ENCODE assay signal across 9 cellular contexts in the genomic region with DNA sequence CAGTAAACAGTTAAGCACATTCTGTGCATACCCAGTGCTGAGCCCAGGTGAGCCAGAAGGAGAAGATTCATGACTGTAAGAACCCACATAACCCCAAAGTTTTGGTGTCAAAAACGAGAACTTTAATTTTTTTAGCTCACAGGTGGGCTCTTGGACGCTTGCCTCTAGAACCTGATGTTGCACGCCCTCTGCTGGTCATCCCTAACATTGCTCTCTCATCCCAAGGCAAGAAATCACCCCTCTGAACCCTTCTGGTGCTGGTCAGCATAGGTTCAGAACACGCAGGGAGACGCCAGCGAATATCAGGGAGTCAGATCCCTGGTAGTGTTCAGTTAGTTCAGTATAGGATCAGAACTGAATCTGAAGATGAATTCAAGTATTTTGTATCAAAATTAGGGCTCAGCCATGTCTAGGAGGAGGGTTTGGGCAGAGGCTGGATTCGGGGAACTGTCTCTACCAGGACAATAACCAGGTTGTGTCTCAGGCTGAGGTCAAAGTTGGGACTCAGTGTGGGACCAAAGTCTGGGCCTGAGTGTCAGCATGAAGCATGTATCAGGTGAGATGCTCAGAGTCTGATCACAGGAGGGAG. TPM values are rescaled to one million over a fixed set of nuclear protein-coding genes. Genes with fewer than 3 reads are reported as not detected.
DNase-seq lines count a peak whose midpoint lies in the region; TF ChIP-seq lines count a peak whose summit lies in the region.
"Had no signal": no experiment of that assay in that cellular context is flagged by ENCODE, and none has a peak within 500 bp of the region (broad histone marks: within the 10 kb centered on the region; RNA-seq: fewer than 3 reads in every experiment).

No MANE protein-coding gene starts in this region.

- H3K4me3 Mint-ChIP-seq in endothelial cell (ENCODE audit: unreplicated experiment), result no peak overlapping the region

- H3K9me3 Mint-ChIP-seq in endothelial cell (ENCODE audit: unreplicated experiment), result peaks cover 4% of the 10 kb centered on the region

- H3K4me3 ChIP-seq in GM12865 (ENCODE audit: low read depth, low read length), result no peak overlapping the region

- DNase-seq in AG09319 (ENCODE audit: extremely low read depth, low read depth) (no peak), GM12865 (ENCODE audit: low read depth) (peak; percentile 78), NCI-H2227 treated with DMSO at 0.1 percent for 48 hours (lab: John Stamatoyannopoulos, UW) (peak; percentile 25), endothelial cell (ENCODE audit: low spot score) (peak; percentile 81), nucleus accumbens (lab: John Stamatoyannopoulos, UW) (peak in 42 of 56 donors; percentile 11 to 83 (median 38)), amniotic stem cell (lab: John Stamatoyannopoulos, UW) (no peak), GF-D8 (lab: John Stamatoyannopoulos, UW) (no peak)
- peak; percentile 83 for DNase-seq in activated CD8-positive, alpha-beta memory T cell treated with anti-CD3 and anti-CD28 coated beads for 24 hours

- peaks cover 9% of the 10 kb centered on the region for H3K27me3 Mint-ChIP-seq in endothelial cell (ENCODE audit: unreplicated experiment)

- TF ChIP-seq CTCF in AG09319 (IDR thresholded peaks at IDR 0.05; ENCODE audit: low read depth, low read length) (peak; percentile 78), GM12865 (IDR thresholded peaks at IDR 0.05; ENCODE audit: insufficient read depth, low read depth, low read length, missing control alignments) (peak; percentile 83), endothelial cell (IDR thresholded peaks at IDR 0.05; ENCODE audit: unreplicated experiment) (peak; percentile 88)

- peaks cover 49% of the 10 kb centered on the region for H3K4me1 Mint-ChIP-seq in endothelial cell (ENCODE audit: unreplicated experiment)

- H3K27ac Mint-ChIP-seq in endothelial cell (ENCODE audit: unreplicated experiment), result peak overlapping the region; percentile 91

- peaks cover 8% of the 10 kb centered on the region for H3K36me3 Mint-ChIP-seq in endothelial cell (ENCODE audit: low read depth, unreplicated experiment)

RNA-seq across cellular contexts. Expression of a gene that starts 4.1 kb away (rescaled TPM):
- total RNA-seq in endothelial cell (ENCODE audit: unreplicated experiment), result 20.4 TPM

RNA-seq across cellular contexts. Expression of a gene that starts 27.3 kb away (rescaled TPM):
- 0.13 TPM for total RNA-seq in endothelial cell (ENCODE audit: unreplicated experiment)
- total RNA-seq: pulmonary artery endothelial cell had no signal

Comparison
In these comparisons a context has a peak if more than half of its experiments do, and no peak if none do; other contexts are left out.
1. DNase-seq: peak in GM12865 (single experiment), NCI-H2227 treated with DMSO at 0.1 percent for 48 hours (single experiment), activated CD8-positive, alpha-beta memory T cell treated with anti-CD3 and anti-CD28 coated beads for 24 hours (single experiment), endothelial cell (single experiment) and nucleus accumbens (42 of 56); none in AG09319 (single experiment), amniotic stem cell (single experiment) and GF-D8 (single experiment).
2. Peak in every context shown above with its lines, with median percentiles within 50 percentile points of each other: CTCF ChIP-seq.